In genomic region chr22:25197335-25197734, GRCh38 we compare ENCODE assay signal across 34 cellular contexts. TPM values are rescaled to one million over a fixed set of nuclear protein-coding genes. Genes with fewer than 3 reads are reported as not detected.
"Had no signal": no experiment of that assay in that cellular context is flagged by ENCODE, and none has a peak within 500 bp of the region (broad histone marks: within the 10 kb centered on the region; RNA-seq: fewer than 3 reads in every experiment).

No MANE protein-coding gene starts in this region.

- H3K4me1 ChIP-seq: ascending aorta, breast epithelium, esophagus squamous epithelium had no signal

- H3K27me3 ChIP-seq: ascending aorta, breast epithelium, cardiac muscle cell, dorsolateral prefrontal cortex, esophagus squamous epithelium had no signal

- H3K4me3 Mint-ChIP-seq: activated B cell treated with CpG ODN at 0.5 μM for 24 hours; activated CD8-positive, alpha-beta T cell treated with anti-CD3 and anti-CD28 coated beads for 36 hours; activated naive CD4-positive, alpha-beta T cell treated with anti-CD3 and anti-CD28 coated beads, Interleukin-2, amount 10 ng/mL, durations not matched to agents 7 days and 5 days; activated naive CD8-positive, alpha-beta T cell treated with anti-CD3 and anti-CD28 coated beads, Interleukin-2, amount 10 ng/mL, durations not matched to agents 7 days and 5 days; activated T-cell treated with anti-CD3 and anti-CD28 coated beads, Interleukin-2, amount 50 U/mL, for 72 hours; brain; dendritic cell treated with granulocyte-macrophage colony-stimulating factor and Interleukin-4, amounts not matched to agents 40 ng/mL and 50 ng/mL, for 4 days; T-helper 17 cell; T-helper 2 cell treated with Interferon-gamma antibody and Interleukin-4, amounts not matched to agents 5 μg/mL and 100 μg/mL, for 36 hours had no signal

- H3K27me3 Mint-ChIP-seq: activated CD8-positive, alpha-beta T cell treated with anti-CD3 and anti-CD28 coated beads for 36 hours; activated naive CD4-positive, alpha-beta T cell treated with anti-CD3 and anti-CD28 coated beads, Interleukin-2, amount 10 ng/mL, durations not matched to agents 7 days and 5 days; activated naive CD8-positive, alpha-beta T cell treated with anti-CD3 and anti-CD28 coated beads, Interleukin-2, amount 10 ng/mL, durations not matched to agents 7 days and 5 days; dendritic cell treated with granulocyte-macrophage colony-stimulating factor and Interleukin-4, amounts not matched to agents 40 ng/mL and 50 ng/mL, for 4 days had no signal

- H3K9me3 Mint-ChIP-seq: activated B cell treated with CpG ODN at 0.5 μM for 24 hours; activated CD8-positive, alpha-beta T cell treated with anti-CD3 and anti-CD28 coated beads for 36 hours; activated naive CD4-positive, alpha-beta T cell treated with anti-CD3 and anti-CD28 coated beads, Interleukin-2, amount 10 ng/mL, durations not matched to agents 7 days and 5 days; activated naive CD4-positive, alpha-beta T cell treated with anti-CD3 and anti-CD28 coated beads, Interleukin-2, amount 50 U/mL, for 72 hours; activated naive CD8-positive, alpha-beta T cell treated with anti-CD3 and anti-CD28 coated beads, Interleukin-2, amount 10 ng/mL, durations not matched to agents 7 days and 5 days; activated T-cell treated with anti-CD3 and anti-CD28 coated beads, Interleukin-2, amount 50 U/mL, for 72 hours; brain; dendritic cell treated with granulocyte-macrophage colony-stimulating factor and Interleukin-4, amounts not matched to agents 40 ng/mL and 50 ng/mL, for 4 days; T-helper 2 cell treated with Interferon-gamma antibody and Interleukin-4, amounts not matched to agents 5 μg/mL and 100 μg/mL, for 36 hours had no signal

- DNase-seq: activated B cell treated with CpG ODN at 0.5 μM for 24 hours; activated CD4-positive, alpha-beta T cell treated with anti-CD3 and anti-CD28 coated beads for 48 hours; activated CD4-positive, alpha-beta T cell treated with anti-CD3 and anti-CD28 coated beads, Interleukin-2, amount 50 U/mL, for 1 hour; activated CD4-positive, alpha-beta T cell treated with anti-CD3 and anti-CD28 coated beads, Interleukin-2, amount 50 U/mL, for 48 hours; activated CD8-positive, alpha-beta memory T cell treated with anti-CD3 and anti-CD28 coated beads for 24 hours; activated CD8-positive, alpha-beta T cell treated with anti-CD3 and anti-CD28 coated beads for 36 hours; activated gamma-delta T cell; activated naive CD4-positive, alpha-beta T cell; activated naive CD4-positive, alpha-beta T cell treated with anti-CD3 and anti-CD28 coated beads, Interleukin-2, amount 10 ng/mL, durations not matched to agents 7 days and 5 days; activated naive CD8-positive, alpha-beta T cell treated with anti-CD3 and anti-CD28 coated beads, Interleukin-2, amount 10 ng/mL, durations not matched to agents 7 days and 5 days; activated T-cell treated with anti-CD3 and anti-CD28 coated beads, Interleukin-2, amount 50 U/mL, for 72 hours; central memory CD4-positive, alpha-beta T cell; dorsolateral prefrontal cortex; effector CD8-positive, alpha-beta T cell; esophagus squamous epithelium; foreskin melanocyte; head of caudate nucleus; T-helper 1 cell; T-helper 17 cell; T1000; WERI-Rb-1 had no signal

- ATAC-seq: activated CD4-positive, CD25-positive, alpha-beta regulatory T cell treated with anti-CD3 and anti-CD28 coated beads, Interleukin-2, amount 50 U/mL, for 24 hours; activated CD8-positive, alpha-beta T cell treated with anti-CD3 and anti-CD28 coated beads for 36 hours; activated naive CD4-positive, alpha-beta T cell treated with anti-CD3 and anti-CD28 coated beads, Interleukin-2, amount 50 U/mL, for 72 hours; activated T-cell treated with anti-CD3 and anti-CD28 coated beads, Interleukin-2, amount 50 U/mL, for 72 hours; T-helper 17 cell had no signal

- H3K27ac ChIP-seq: ascending aorta, breast epithelium, cardiac muscle cell, coronary artery, dorsolateral prefrontal cortex, epithelial cell of prostate, esophagus squamous epithelium, WERI-Rb-1 had no signal

- H3K27ac Mint-ChIP-seq: activated B cell treated with CpG ODN at 0.5 μM for 24 hours; activated CD8-positive, alpha-beta T cell treated with anti-CD3 and anti-CD28 coated beads for 36 hours; activated naive CD4-positive, alpha-beta T cell treated with anti-CD3 and anti-CD28 coated beads, Interleukin-2, amount 10 ng/mL, durations not matched to agents 7 days and 5 days; activated naive CD4-positive, alpha-beta T cell treated with anti-CD3 and anti-CD28 coated beads, Interleukin-2, amount 50 U/mL, for 72 hours; activated naive CD8-positive, alpha-beta T cell treated with anti-CD3 and anti-CD28 coated beads, Interleukin-2, amount 10 ng/mL, durations not matched to agents 7 days and 5 days; activated T-cell treated with anti-CD3 and anti-CD28 coated beads, Interleukin-2, amount 50 U/mL, for 72 hours; dendritic cell treated with granulocyte-macrophage colony-stimulating factor and Interleukin-4, amounts not matched to agents 40 ng/mL and 50 ng/mL, for 4 days; T-helper 17 cell; T-helper 2 cell treated with Interferon-gamma antibody and Interleukin-4, amounts not matched to agents 5 μg/mL and 100 μg/mL, for 36 hours had no signal

- H3K4me1 Mint-ChIP-seq: activated B cell treated with CpG ODN at 0.5 μM for 24 hours; activated naive CD4-positive, alpha-beta T cell treated with anti-CD3 and anti-CD28 coated beads, Interleukin-2, amount 10 ng/mL, durations not matched to agents 7 days and 5 days had no signal

- H3K9me3 ChIP-seq: ascending aorta, breast epithelium, esophagus squamous epithelium had no signal

- H3K36me3 Mint-ChIP-seq: activated naive CD4-positive, alpha-beta T cell treated with anti-CD3 and anti-CD28 coated beads, Interleukin-2, amount 50 U/mL, for 72 hours had no signal

- H3K36me3 ChIP-seq: breast epithelium, WERI-Rb-1 had no signal

- H3K4me3 ChIP-seq: ascending aorta, breast epithelium, cardiac muscle cell, coronary artery, dorsolateral prefrontal cortex, esophagus squamous epithelium had no signal

RNA-seq across cellular contexts. Expression of gene CRYBB3, which starts 2.3 kb away (rescaled TPM):
- total RNA-seq: activated B cell treated with CpG ODN at 0.5 μM for 24 hours; activated CD8-positive, alpha-beta T cell treated with anti-CD3 and anti-CD28 coated beads for 36 hours; ascending aorta; cardiac muscle cell; cerebellum; esophagus squamous epithelium; fibroblast of lung; fibroblast of villous mesenchyme; T-helper 17 cell had no signal

RNA-seq across cellular contexts. Expression of gene CRYBB2, which starts 22.1 kb away (rescaled TPM):
- total RNA-seq: activated B cell treated with CpG ODN at 0.5 μM for 24 hours; activated CD8-positive, alpha-beta T cell treated with anti-CD3 and anti-CD28 coated beads for 36 hours; activated naive CD4-positive, alpha-beta T cell treated with anti-CD3 and anti-CD28 coated beads, Interleukin-2, amount 50 U/mL, for 72 hours; activated naive CD8-positive, alpha-beta T cell treated with anti-CD3 and anti-CD28 coated beads, Interleukin-2, amount 10 ng/mL, durations not matched to agents 7 days and 5 days; ascending aorta; cardiac muscle cell; cerebellum; esophagus squamous epithelium; fibroblast of lung; fibroblast of villous mesenchyme; T-helper 17 cell had no signal
